22 cellular contexts compared by ENCODE assay signal in genomic region chr21:41442496-41443186, GRCh38. TPM values are rescaled to one million over a fixed set of nuclear protein-coding genes. Genes with fewer than 3 reads are reported as not detected.
DNase-seq lines count a peak whose midpoint lies in the region; ATAC-seq, FAIRE-seq and TF ChIP-seq lines count a peak whose summit lies in the region.
"Had no signal": no experiment of that assay in that cellular context is flagged by ENCODE, and none has a peak within 500 bp of the region (broad histone marks: within the 10 kb centered on the region; RNA-seq: fewer than 3 reads in every experiment).

No MANE protein-coding gene starts in this region.

- intact Hi-C loops in activated CD8-positive, alpha-beta T cell treated with anti-CD3 and anti-CD28 coated beads for 36 hours (cut with micrococcal nuclease), result no loop called here
- intact Hi-C loops in endothelial cell of umbilical vein (cut with micrococcal nuclease), result no loop called here

- no peak overlapping the region for H3K4me3 ChIP-seq in endothelial cell of umbilical vein (replicated peaks in 1 of 3; ENCODE audit: insufficient read depth in 1 of 3, low read depth in 1 of 3, low read length in 3 of 3)
- H3K4me3 ChIP-seq: K562 had no signal

- H3K36me3 Mint-ChIP-seq in activated CD8-positive, alpha-beta T cell treated with anti-CD3 and anti-CD28 coated beads, Interleukin-2, amount 10 ng/mL, durations not matched to agents 7 days and 5 days (ENCODE audit: low read depth), result peaks cover 94% of the 10 kb centered on the region
- peaks cover 20% of the 10 kb centered on the region for H3K36me3 Mint-ChIP-seq in activated CD8-positive, alpha-beta T cell treated with anti-CD3 and anti-CD28 coated beads for 36 hours (ENCODE audit: low read depth)
- H3K36me3 Mint-ChIP-seq in activated naive CD8-positive, alpha-beta T cell treated with anti-CD3 and anti-CD28 coated beads for 36 hours, result peaks cover 23% of the 10 kb centered on the region
- peaks cover 57% of the 10 kb centered on the region for H3K36me3 Mint-ChIP-seq in stimulated activated effector memory CD8-positive, alpha-beta T cell treated with anti-CD3 and anti-CD28 coated beads, Interleukin-12 subunit alpha, Interleukin-12 subunit beta, amount 100 ng/mL, for 72 hours
- H3K36me3 Mint-ChIP-seq in activated CD4-positive, alpha-beta memory T cell treated with anti-CD3 and anti-CD28 coated beads, Interleukin-2, amount 10 ng/mL, durations not matched to agents 7 days and 5 days (ENCODE audit: low read depth), result peaks cover 95% of the 10 kb centered on the region

- no peak for ATAC-seq in activated CD8-positive, alpha-beta T cell treated with anti-CD3 and anti-CD28 coated beads, Interleukin-2, amount 10 ng/mL, durations not matched to agents 7 days and 5 days
- no peak for ATAC-seq in activated CD8-positive, alpha-beta T cell treated with anti-CD3 and anti-CD28 coated beads for 36 hours
- ATAC-seq in stimulated activated effector memory CD8-positive, alpha-beta T cell treated with anti-CD3 and anti-CD28 coated beads, Interleukin-12 subunit alpha, Interleukin-12 subunit beta, amount 100 ng/mL, for 72 hours, result no peak
- ATAC-seq: K562 had no signal

- H3K79me2 ChIP-seq in endothelial cell of umbilical vein (ENCODE audit: control insufficient read depth, insufficient read depth, low read length), result no peaks in the 10 kb centered on the region

- POLR2A ChIA-PET in activated CD8-positive, alpha-beta T cell treated with anti-CD3 and anti-CD28 coated beads, Interleukin-2, amount 10 ng/mL, durations not matched to agents 7 days and 5 days (lab: Charles Lee), result interaction anchor here (1.2 to 2.7 kb wide), 4 partner anchors 8 to 16 kb away, joined by 4 to 21 read pairs (median 6); partner anchors contain the start of gene MX1
- POLR2A ChIA-PET in activated CD8-positive, alpha-beta T cell treated with anti-CD3 and anti-CD28 coated beads for 36 hours (lab: Charles Lee), result interaction anchor here (1.1 kb wide), 1 partner anchor 20 kb away, joined by 3 read pairs; no protein-coding TSS in a partner anchor
- POLR2A ChIA-PET in endothelial cell of umbilical vein (lab: Charles Lee), result no interaction called here
- POLR2A ChIA-PET in activated CD4-positive, alpha-beta memory T cell treated with anti-CD3 and anti-CD28 coated beads, Interleukin-2, amount 10 ng/mL, durations not matched to agents 7 days and 5 days (lab: Charles Lee), result interaction anchor here (1.0 to 1.4 kb wide), 3 partner anchors 9 to 80 kb away, joined by 3 read pairs; partner anchors contain the start of gene MX2

- H2AFZ ChIP-seq in endothelial cell of umbilical vein (ENCODE audit: low read depth, low read length), result no peak overlapping the region

- CTCF ChIA-PET in activated CD8-positive, alpha-beta T cell treated with anti-CD3 and anti-CD28 coated beads, Interleukin-2, amount 10 ng/mL, durations not matched to agents 7 days and 5 days (lab: Charles Lee), result interaction anchor here (1.0 kb wide), 1 partner anchor 13 kb away, joined by 3 read pairs; no protein-coding TSS in a partner anchor
- CTCF ChIA-PET in activated CD8-positive, alpha-beta T cell treated with anti-CD3 and anti-CD28 coated beads for 36 hours (lab: Charles Lee), result interaction anchor here (1.5 kb wide), 1 partner anchor 159 kb away, joined by 4 read pairs; no protein-coding TSS in a partner anchor
- CTCF ChIA-PET in endothelial cell of umbilical vein (lab: Charles Lee), result no interaction called here
- CTCF ChIA-PET in activated CD4-positive, alpha-beta memory T cell treated with anti-CD3 and anti-CD28 coated beads, Interleukin-2, amount 10 ng/mL, durations not matched to agents 7 days and 5 days (lab: Charles Lee), result interaction anchor here (1.2 kb wide), 1 partner anchor 8 kb away, joined by 4 read pairs; no protein-coding TSS in a partner anchor

- H3K4me1 ChIP-seq in endothelial cell of umbilical vein (ENCODE audit: control insufficient read depth, extremely low read depth, insufficient read depth, low read length), result no peaks in the 10 kb centered on the region

- in situ Hi-C loops in GM13976 (cut with MboI; ENCODE audit: low sequenced_read_pairs, unreplicated experiment), result no loop called here

- H3K27me3 ChIP-seq in endothelial cell of umbilical vein (ENCODE audit: control insufficient read depth in 2 of 2, insufficient read depth in 2 of 2, low read length in 2 of 2), result no peaks in the 10 kb centered on the region

- no peak for TF ChIP-seq POLR2A in endothelial cell of umbilical vein (IDR thresholded peaks at IDR 0.05; ENCODE audit: low read depth, low read length)

- peaks cover 35% of the 10 kb centered on the region for H3K4me1 Mint-ChIP-seq in activated CD8-positive, alpha-beta T cell treated with anti-CD3 and anti-CD28 coated beads, Interleukin-2, amount 10 ng/mL, durations not matched to agents 7 days and 5 days (ENCODE audit: low read depth)
- no peaks in the 10 kb centered on the region for H3K4me1 Mint-ChIP-seq in activated CD8-positive, alpha-beta T cell treated with anti-CD3 and anti-CD28 coated beads for 36 hours (ENCODE audit: low read depth)
- H3K4me1 Mint-ChIP-seq in activated naive CD8-positive, alpha-beta T cell treated with anti-CD3 and anti-CD28 coated beads for 36 hours, result no peaks in the 10 kb centered on the region
- no peaks in the 10 kb centered on the region for H3K4me1 Mint-ChIP-seq in stimulated activated effector memory CD8-positive, alpha-beta T cell treated with anti-CD3 and anti-CD28 coated beads, Interleukin-12 subunit alpha, Interleukin-12 subunit beta, amount 100 ng/mL, for 72 hours
- peaks cover 48% of the 10 kb centered on the region for H3K4me1 Mint-ChIP-seq in activated CD4-positive, alpha-beta memory T cell treated with anti-CD3 and anti-CD28 coated beads, Interleukin-2, amount 10 ng/mL, durations not matched to agents 7 days and 5 days

- H3K9me1 ChIP-seq in endothelial cell of umbilical vein (replicated peaks; ENCODE audit: control insufficient read depth, extremely low read depth, insufficient read depth, low read length), result no peaks in the 10 kb centered on the region

- no peak overlapping the region for H3K4me3 Mint-ChIP-seq in activated CD8-positive, alpha-beta T cell treated with anti-CD3 and anti-CD28 coated beads, Interleukin-2, amount 10 ng/mL, durations not matched to agents 7 days and 5 days
- no peak overlapping the region for H3K4me3 Mint-ChIP-seq in activated CD8-positive, alpha-beta T cell treated with anti-CD3 and anti-CD28 coated beads for 36 hours
- no peak overlapping the region for H3K4me3 Mint-ChIP-seq in activated naive CD8-positive, alpha-beta T cell treated with anti-CD3 and anti-CD28 coated beads for 36 hours
- H3K4me3 Mint-ChIP-seq in stimulated activated effector memory CD8-positive, alpha-beta T cell treated with anti-CD3 and anti-CD28 coated beads, Interleukin-12 subunit alpha, Interleukin-12 subunit beta, amount 100 ng/mL, for 72 hours, result no peak overlapping the region
- no peak overlapping the region for H3K4me3 Mint-ChIP-seq in activated CD4-positive, alpha-beta memory T cell treated with anti-CD3 and anti-CD28 coated beads, Interleukin-2, amount 10 ng/mL, durations not matched to agents 7 days and 5 days

- H3K4me2 ChIP-seq in endothelial cell of umbilical vein (ENCODE audit: insufficient read depth, low read length), result no peak overlapping the region

- H3K9me3 Mint-ChIP-seq in activated CD8-positive, alpha-beta T cell treated with anti-CD3 and anti-CD28 coated beads, Interleukin-2, amount 10 ng/mL, durations not matched to agents 7 days and 5 days (ENCODE audit: insufficient read depth), result no peaks in the 10 kb centered on the region
- no peaks in the 10 kb centered on the region for H3K9me3 Mint-ChIP-seq in activated CD8-positive, alpha-beta T cell treated with anti-CD3 and anti-CD28 coated beads for 36 hours
- H3K9me3 Mint-ChIP-seq in activated naive CD8-positive, alpha-beta T cell treated with anti-CD3 and anti-CD28 coated beads for 36 hours, result no peaks in the 10 kb centered on the region
- no peaks in the 10 kb centered on the region for H3K9me3 Mint-ChIP-seq in stimulated activated effector memory CD8-positive, alpha-beta T cell treated with anti-CD3 and anti-CD28 coated beads, Interleukin-12 subunit alpha, Interleukin-12 subunit beta, amount 100 ng/mL, for 72 hours
- no peaks in the 10 kb centered on the region for H3K9me3 Mint-ChIP-seq in activated CD4-positive, alpha-beta memory T cell treated with anti-CD3 and anti-CD28 coated beads, Interleukin-2, amount 10 ng/mL, durations not matched to agents 7 days and 5 days

- no TSS peak for BruUV-seq in endothelial cell of umbilical vein (replicated peaks; lab: Mats Ljungman, UMichigan)

- H4K20me1 ChIP-seq in endothelial cell of umbilical vein (replicated peaks; ENCODE audit: control insufficient read depth, extremely low read depth, insufficient read depth, low read length), result no peaks in the 10 kb centered on the region

- FAIRE-seq in endothelial cell of umbilical vein (lab: Jason Lieb, UNC), result peak; percentile 21
- FAIRE-seq: D721Med, K562 had no signal

- H3K36me3 ChIP-seq in endothelial cell of umbilical vein (ENCODE audit: control insufficient read depth in 2 of 2, extremely low read depth in 1 of 2, insufficient read depth in 2 of 2, low read length in 2 of 2), result no peaks in the 10 kb centered on the region

- no peaks in the 10 kb centered on the region for H3K27me3 Mint-ChIP-seq in activated CD8-positive, alpha-beta T cell treated with anti-CD3 and anti-CD28 coated beads, Interleukin-2, amount 10 ng/mL, durations not matched to agents 7 days and 5 days (ENCODE audit: low read depth)
- no peaks in the 10 kb centered on the region for H3K27me3 Mint-ChIP-seq in activated CD8-positive, alpha-beta T cell treated with anti-CD3 and anti-CD28 coated beads for 36 hours
- H3K27me3 Mint-ChIP-seq in activated naive CD8-positive, alpha-beta T cell treated with anti-CD3 and anti-CD28 coated beads for 36 hours, result no peaks in the 10 kb centered on the region
- H3K27me3 Mint-ChIP-seq in activated CD4-positive, alpha-beta memory T cell treated with anti-CD3 and anti-CD28 coated beads, Interleukin-2, amount 10 ng/mL, durations not matched to agents 7 days and 5 days, result no peaks in the 10 kb centered on the region

- no peaks in the 10 kb centered on the region for H3K9me3 ChIP-seq in endothelial cell of umbilical vein (replicated peaks; ENCODE audit: control insufficient read depth, insufficient read depth, low read length)

- H3K27ac Mint-ChIP-seq in activated CD8-positive, alpha-beta T cell treated with anti-CD3 and anti-CD28 coated beads, Interleukin-2, amount 10 ng/mL, durations not matched to agents 7 days and 5 days, result peak overlapping the region; percentile 53
- H3K27ac Mint-ChIP-seq in activated CD8-positive, alpha-beta T cell treated with anti-CD3 and anti-CD28 coated beads for 36 hours, result no peak overlapping the region
- H3K27ac Mint-ChIP-seq in activated naive CD8-positive, alpha-beta T cell treated with anti-CD3 and anti-CD28 coated beads for 36 hours, result peak overlapping the region; percentile 58
- peak overlapping the region; percentile 33 for H3K27ac Mint-ChIP-seq in stimulated activated effector memory CD8-positive, alpha-beta T cell treated with anti-CD3 and anti-CD28 coated beads, Interleukin-12 subunit alpha, Interleukin-12 subunit beta, amount 100 ng/mL, for 72 hours
- H3K27ac Mint-ChIP-seq in activated CD4-positive, alpha-beta memory T cell treated with anti-CD3 and anti-CD28 coated beads, Interleukin-2, amount 10 ng/mL, durations not matched to agents 7 days and 5 days, result no peak overlapping the region

- DNase-seq in activated CD8-positive, alpha-beta T cell treated with anti-CD3 and anti-CD28 coated beads, Interleukin-2, amount 10 ng/mL, durations not matched to agents 7 days and 5 days, result no peak
- no peak for DNase-seq in activated CD8-positive, alpha-beta T cell treated with anti-CD3 and anti-CD28 coated beads for 36 hours
- no peak for DNase-seq in activated naive CD8-positive, alpha-beta T cell treated with anti-CD3 and anti-CD28 coated beads for 36 hours
- no peak for DNase-seq in endothelial cell of umbilical vein (ENCODE audit: low read depth, low spot score)
- no peak for DNase-seq in stimulated activated effector memory CD8-positive, alpha-beta T cell treated with anti-CD3 and anti-CD28 coated beads, Interleukin-12 subunit alpha, Interleukin-12 subunit beta, amount 100 ng/mL, for 72 hours (ENCODE audit: low spot score in 2 of 2)
- no peak for DNase-seq in activated CD4-positive, alpha-beta memory T cell treated with anti-CD3 and anti-CD28 coated beads, Interleukin-2, amount 10 ng/mL, durations not matched to agents 7 days and 5 days
- DNase-seq in DMS53 (lab: John Stamatoyannopoulos, UW), result no peak
- DNase-seq in GM13976 (ENCODE audit: low spot score), result no peak
- DNase-seq: GOT3; HCEC 1CT; NCI-H1092 treated with DMSO at 0.1 percent for 48 hours; NCI-H1436 treated with DMSO at 0.1 percent for 48 hours; NCI-H2029; NCI-H226; NCI-H510A treated with DMSO at 0.1 percent for 48 hours; NCI-H748 treated with DMSO at 0.1 percent for 48 hours; NK-92 treated with Interleukin-12 subunit alpha and Interleukin-12 subunit beta, amount 100 ng/mL, for 24 hours; SHP77 treated with DMSO at 0.1 percent for 48 hours had no signal

- H3K27ac ChIP-seq in endothelial cell of umbilical vein (ENCODE audit: insufficient read depth, low read depth, low read length), result no peak overlapping the region
- H3K27ac ChIP-seq: C4-2B, RWPE1 had no signal

- no peak for TF ChIP-seq CTCF in activated CD8-positive, alpha-beta T cell treated with anti-CD3 and anti-CD28 coated beads for 36 hours (IDR thresholded peaks at IDR 0.05)
- no peak for TF ChIP-seq CTCF in endothelial cell of umbilical vein (IDR thresholded peaks at IDR 0.05; ENCODE audit: extremely low read depth in 1 of 2, insufficient read depth in 1 of 2, low read depth in 1 of 2, low read length in 2 of 2)
- TF ChIP-seq CTCF in GM13976 (IDR thresholded peaks at IDR 0.05; ENCODE audit: borderline replicate concordance, control extremely low read depth, extremely low read depth, insufficient read depth, missing control alignments), result no peak

- dilution Hi-C loops in endothelial cell of umbilical vein (cut with MboI; ENCODE audit: extremely low pct_ligation_motif_present, low sequenced_read_pairs), result no loop called here

- no peak overlapping the region for H3K9ac ChIP-seq in endothelial cell of umbilical vein (replicated peaks; ENCODE audit: extremely low read depth, insufficient read depth, low read length)

RNA-seq across cellular contexts. Expression of gene MX1, which starts 16.6 kb away (rescaled TPM):
- 100 to 1,000 TPM; 563 to 584 TPM for total RNA-seq in activated CD8-positive, alpha-beta T cell treated with anti-CD3 and anti-CD28 coated beads, Interleukin-2, amount 10 ng/mL, durations not matched to agents 7 days and 5 days
- 10 to 100 TPM; 39.4 to 40.0 TPM for total RNA-seq in activated CD8-positive, alpha-beta T cell treated with anti-CD3 and anti-CD28 coated beads for 36 hours
- 100 to 1,000 TPM; 108 to 109 TPM for total RNA-seq in activated naive CD8-positive, alpha-beta T cell treated with anti-CD3 and anti-CD28 coated beads for 36 hours
- total RNA-seq in endothelial cell of umbilical vein, result 4.3 and 25.1 TPM in 2 replicates
- 5.9 and 6.4 TPM in 2 replicates for polyA plus RNA-seq in endothelial cell of umbilical vein
- 2.5 and 3.3 TPM in 2 replicates for polyA plus RNA-seq in endothelial cell of umbilical vein (2011; cell fraction: cytosol; rRNA removed)
- 11.9 and 12.6 TPM in 2 replicates for polyA plus RNA-seq in endothelial cell of umbilical vein (2011; cell fraction: nucleus; rRNA removed)
- polyA plus RNA-seq in endothelial cell of umbilical vein (2012), result 9.4 and 12.4 TPM in 2 replicates
- 10.8 and 11.3 TPM in 2 replicates for polyA minus RNA-seq in endothelial cell of umbilical vein
- polyA minus RNA-seq in endothelial cell of umbilical vein (2011; cell fraction: cytosol; rRNA and poly(A)+ RNA removed), result 3.2 TPM
- polyA minus RNA-seq in endothelial cell of umbilical vein (2011; cell fraction: nucleus; rRNA and poly(A)+ RNA removed), result 9.9 and 10.0 TPM in 2 replicates
- total RNA-seq in activated CD4-positive, alpha-beta memory T cell treated with anti-CD3 and anti-CD28 coated beads, Interleukin-2, amount 10 ng/mL, durations not matched to agents 7 days and 5 days, result 100 to 1,000 TPM; 682 to 702 TPM

Comparison
In these comparisons a context has a peak if more than half of its experiments do, and no peak if none do; other contexts are left out.
1. H3K27ac Mint-ChIP-seq: peak in activated CD8-positive, alpha-beta T cell treated with anti-CD3 and anti-CD28 coated beads, Interleukin-2, amount 10 ng/mL, durations not matched to agents 7 days and 5 days (single experiment), activated naive CD8-positive, alpha-beta T cell treated with anti-CD3 and anti-CD28 coated beads for 36 hours (single experiment) and stimulated activated effector memory CD8-positive, alpha-beta T cell treated with anti-CD3 and anti-CD28 coated beads, Interleukin-12 subunit alpha, Interleukin-12 subunit beta, amount 100 ng/mL, for 72 hours (single experiment); none in activated CD8-positive, alpha-beta T cell treated with anti-CD3 and anti-CD28 coated beads for 36 hours (single experiment) and activated CD4-positive, alpha-beta memory T cell treated with anti-CD3 and anti-CD28 coated beads, Interleukin-2, amount 10 ng/mL, durations not matched to agents 7 days and 5 days (single experiment).
2. RNA of gene MX1, which starts 16.6 kb away (total RNA-seq): 682 to 702 TPM in activated CD4-positive, alpha-beta memory T cell treated with anti-CD3 and anti-CD28 coated beads, Interleukin-2, amount 10 ng/mL, durations not matched to agents 7 days and 5 days and 563 to 584 TPM in activated CD8-positive, alpha-beta T cell treated with anti-CD3 and anti-CD28 coated beads, Interleukin-2, amount 10 ng/mL, durations not matched to agents 7 days and 5 days; 108 to 109 TPM in activated naive CD8-positive, alpha-beta T cell treated with anti-CD3 and anti-CD28 coated beads for 36 hours, 39.4 to 40.0 TPM in activated CD8-positive, alpha-beta T cell treated with anti-CD3 and anti-CD28 coated beads for 36 hours and 4.3 to 25.1 TPM in endothelial cell of umbilical vein; every median in the first group is over 4 times any median in the second.